In the genomic region with DNA sequence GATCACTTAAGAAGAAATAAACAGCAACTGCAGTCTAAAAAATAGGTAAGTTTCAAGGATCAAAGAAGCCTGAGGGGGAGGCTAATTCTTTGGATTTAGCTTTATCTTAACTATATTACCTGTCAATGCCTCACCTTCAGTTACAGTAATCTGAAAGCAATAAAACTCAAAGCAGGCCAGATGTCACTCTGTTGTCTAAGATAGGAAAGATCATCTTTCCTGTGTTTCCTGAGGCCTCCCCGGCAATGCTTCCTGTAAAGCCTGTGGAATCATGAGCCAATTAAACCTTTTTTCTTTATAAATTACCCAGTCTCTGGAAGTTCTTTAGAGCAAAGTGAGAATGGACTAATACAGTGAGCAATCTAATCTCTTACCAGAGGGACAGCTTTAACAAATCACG, we compare ENCODE assay signal across 17 cellular contexts.
A peak's percentile ranks its signal among the peaks of the same experiment; 100 is the strongest.
DNase-seq lines count a peak whose midpoint lies in the region; ATAC-seq and TF ChIP-seq lines count a peak whose summit lies in the region.
"Had no signal": no experiment of that assay in that cellular context is flagged by ENCODE, and none has a peak within 500 bp of the region (broad histone marks: within the 10 kb centered on the region; RNA-seq: fewer than 3 reads in every experiment).

No MANE protein-coding gene starts in this region.

- in situ Hi-C loops in GM13977 (cut with MboI; ENCODE audit: low pct_unique_long_range_greater_than_20kb, low sequenced_read_pairs, unreplicated experiment): loop anchor here (25.0 kb wide), 1 partner anchor 114 kb away; the partner anchor contains the start of gene CD276

- POLR2A ChIA-PET in A673 (lab: Charles Lee; ENCODE audit: low non-redundant PET): no interaction called here

- DNase-seq in A673 (ENCODE audit: low spot score) (peak; percentile 28), HFFc6 (no peak), colonic mucosa (no peak), mucosa of descending colon (peak in 1 of 3 donors; percentile 29), GM13977 (ENCODE audit: low spot score) (no peak), activated gamma-delta T cell (lab: John Stamatoyannopoulos, UW) (no peak)
- DNase-seq: activated CD8-positive, alpha-beta T cell treated with anti-CD3 and anti-CD28 coated beads for 36 hours; activated T-cell treated with anti-CD3 and anti-CD28 coated beads, Interleukin-2, amount 50 U/mL, for 48 hours; CD8-positive, alpha-beta T cell; DMS79 treated with DMSO at 0.1 percent for 48 hours; foreskin melanocyte; SW 1271; trophoblast cell had no signal

- CTCF ChIA-PET in A673 (lab: Charles Lee): no interaction called here

- H3K4me1 ChIP-seq in A673 (ENCODE audit: insufficient read depth, low read length, poor library complexity, severe bottlenecking): peaks cover 20% of the 10 kb centered on the region
- peaks cover 15% of the 10 kb centered on the region for H3K4me1 ChIP-seq in colonic mucosa
- H3K4me1 ChIP-seq in mucosa of descending colon (ENCODE audit: low read depth): peaks cover 10% of the 10 kb centered on the region

- peak overlapping the region; percentile 80 for H3K27ac Mint-ChIP-seq in HFFc6
- H3K27ac Mint-ChIP-seq: activated CD8-positive, alpha-beta T cell treated with anti-CD3 and anti-CD28 coated beads for 36 hours; CD8-positive, alpha-beta T cell had no signal

- peak overlapping the region; percentile 48 for H3K27ac ChIP-seq in A673 (ENCODE audit: low read depth, low read length, poor library complexity, severe bottlenecking)
- H3K27ac ChIP-seq in colonic mucosa: peak overlapping the region; percentile 80
- H3K27ac ChIP-seq: coronary artery, right atrium auricular region had no signal

- H3K27me3 Mint-ChIP-seq in HFFc6 (ENCODE audit: insufficient read depth): peaks cover 3% of the 10 kb centered on the region
- H3K27me3 Mint-ChIP-seq: activated CD8-positive, alpha-beta T cell treated with anti-CD3 and anti-CD28 coated beads for 36 hours had no signal

- H3K36me3 ChIP-seq in A673 (ENCODE audit: insufficient read depth, low read length, poor library complexity, severe bottlenecking): peaks cover 41% of the 10 kb centered on the region
- H3K36me3 ChIP-seq in colonic mucosa: peaks cover 4% of the 10 kb centered on the region
- H3K36me3 ChIP-seq in mucosa of descending colon (ENCODE audit: low read depth): peaks cover 6% of the 10 kb centered on the region

- no peaks in the 10 kb centered on the region for H3K9me3 Mint-ChIP-seq in HFFc6
- H3K9me3 Mint-ChIP-seq: activated CD8-positive, alpha-beta T cell treated with anti-CD3 and anti-CD28 coated beads for 36 hours; CD8-positive, alpha-beta T cell had no signal

- H3K27me3 ChIP-seq in A673 (replicated peaks; ENCODE audit: insufficient read depth, low read depth, low read length, poor library complexity) (no peaks in the 10 kb centered on the region), colonic mucosa (no peaks in the 10 kb centered on the region)
- H3K27me3 ChIP-seq: right atrium auricular region had no signal

- H3K4me3 Mint-ChIP-seq in HFFc6: peak overlapping the region; percentile 15; the same call in 1 of the 2 replicates
- H3K4me3 Mint-ChIP-seq: activated CD8-positive, alpha-beta T cell treated with anti-CD3 and anti-CD28 coated beads for 36 hours; CD8-positive, alpha-beta T cell had no signal

- peaks cover 26% of the 10 kb centered on the region for H3K36me3 Mint-ChIP-seq in HFFc6 (ENCODE audit: low read depth)

- H3K4me1 Mint-ChIP-seq in HFFc6 (ENCODE audit: low read depth): peaks cover 42% of the 10 kb centered on the region

- BruUV-seq in A673 (replicated peaks; lab: Mats Ljungman, UMichigan): no TSS peak

- intact Hi-C loops in A673 (cut with micrococcal nuclease; ENCODE audit: unreplicated experiment): no loop called here
- intact Hi-C loops in colonic mucosa (cut with DNase I): no loop called here
- intact Hi-C loops in mucosa of descending colon (cut with DNase I, micrococcal nuclease): no loop called here

- H3K9me3 ChIP-seq in A673 (ENCODE audit: low read depth, low read length, poor library complexity, severe bottlenecking): no peaks in the 10 kb centered on the region
- no peaks in the 10 kb centered on the region for H3K9me3 ChIP-seq in colonic mucosa
- H3K9me3 ChIP-seq in mucosa of descending colon: no peaks in the 10 kb centered on the region
- H3K9me3 ChIP-seq: right atrium auricular region had no signal

- no peak overlapping the region for H3K4me3 ChIP-seq in A673 (ENCODE audit: low read depth, low read length, poor library complexity, severe bottlenecking)
- no peak overlapping the region for H3K4me3 ChIP-seq in colonic mucosa
- no peak overlapping the region for H3K4me3 ChIP-seq in mucosa of descending colon
- H3K4me3 ChIP-seq: coronary artery, right atrium auricular region had no signal

- H3K9ac ChIP-seq in colonic mucosa (ENCODE audit: low read depth in 2 of 2, low read length in 2 of 2): peak overlapping the region in 1 of 2 donors; percentile 7

- ATAC-seq in mucosa of descending colon (peak; percentile 66), GM21737 (IDR thresholded peaks at IDR 0.05; ENCODE audit: unreplicated experiment) (no peak), GM19328 (IDR thresholded peaks at IDR 0.05; ENCODE audit: unreplicated experiment) (no peak)
- ATAC-seq: activated CD8-positive, alpha-beta T cell treated with anti-CD3 and anti-CD28 coated beads for 36 hours; CD8-positive, alpha-beta T cell had no signal

- TF ChIP-seq CTCF in A673 (conservative IDR thresholded peaks at IDR 0.05; ENCODE audit: low read depth, low read length): no peak
- no peak for TF ChIP-seq CTCF in HFFc6 (IDR thresholded peaks at IDR 0.05)
- no peak for TF ChIP-seq CTCF in colonic mucosa (IDR thresholded peaks at IDR 0.05)
- no peak for TF ChIP-seq CTCF in mucosa of descending colon (IDR thresholded peaks at IDR 0.05)
- TF ChIP-seq CTCF in GM13977 (IDR thresholded peaks at IDR 0.05; ENCODE audit: extremely low read depth, insufficient read depth, missing control alignments): no peak
